ENCODE assay signal across 1 cellular context in genomic region chr2:151638188-151638933, GRCh38.
TF ChIP-seq lines count a peak whose summit lies in the region.

No MANE protein-coding gene starts in this region.

TF ChIP-seq in HepG2, 621 proteins besides CTCF, POLR2A, EP300 and RAD21 (continued from another document and continues in another):
- TF ChIP-seq ZNF597 (CRISPR knock-in tag; IDR thresholded peaks at IDR 0.05) (no peak), TIGD3 (CRISPR knock-in tag; IDR thresholded peaks at IDR 0.05; ENCODE audit: borderline replicate concordance) (no peak), THAP11 (CRISPR knock-in tag; IDR thresholded peaks at IDR 0.05) (peak; percentile 44; the same call in 1 of the 2 replicates), ZFP36 (IDR thresholded peaks at IDR 0.05; ENCODE audit: borderline replicate concordance, low read depth, low read length, partially characterized antibody) (peak; percentile 21), ZNF709 (CRISPR knock-in tag; IDR thresholded peaks at IDR 0.05) (peak; percentile 37; the same call in 1 of the 2 replicates), ZFP36L1 (CRISPR knock-in tag; IDR thresholded peaks at IDR 0.05) (peak; percentile 41; the same call in 1 of the 2 replicates), MYPOP (CRISPR knock-in tag; IDR thresholded peaks at IDR 0.05) (peak; percentile 57; the same call in 1 of the 2 replicates), ZNF609 (CRISPR knock-in tag; IDR thresholded peaks at IDR 0.05; ENCODE audit: borderline replicate concordance) (peak; percentile 84; the same call in 1 of the 2 replicates), ZNF598 (CRISPR knock-in tag; IDR thresholded peaks at IDR 0.05; ENCODE audit: borderline replicate concordance) (0 out of 2 replicates have a peak, but pooled peaks have one; percentile 45), IRF1 (CRISPR knock-in tag; IDR thresholded peaks at IDR 0.05; ENCODE audit: low read depth) (peak; percentile 98), ZNF839 (CRISPR knock-in tag; IDR thresholded peaks at IDR 0.05; ENCODE audit: borderline replicate concordance) (no peak), FOSL2 (CRISPR knock-in tag; IDR thresholded peaks at IDR 0.05) (0 out of 2 replicates have a peak, but pooled peaks have one; percentile 7), ZHX2 (IDR thresholded peaks at IDR 0.05; ENCODE audit: low read depth) (no peak), ZHX2 (CRISPR knock-in tag; IDR thresholded peaks at IDR 0.05; ENCODE audit: borderline replicate concordance) (no peak), POLR2AphosphoS5 (IDR thresholded peaks at IDR 0.05; ENCODE audit: low read depth, low read length) (no peak), ZSCAN21 (CRISPR knock-in tag; IDR thresholded peaks at IDR 0.05; ENCODE audit: borderline replicate concordance) (0 out of 2 replicates have a peak, but pooled peaks have one; percentile 45), SAP130 (CRISPR knock-in tag; IDR thresholded peaks at IDR 0.05; ENCODE audit: low read depth) (peak; percentile 82), AHDC1 (CRISPR knock-in tag; IDR thresholded peaks at IDR 0.05; ENCODE audit: borderline replicate concordance) (peak; percentile 74; the same call in 1 of the 2 replicates), NBN (conservative IDR thresholded peaks at IDR 0.05) (no peak), HMG20A (CRISPR knock-in tag; IDR thresholded peaks at IDR 0.05; ENCODE audit: borderline replicate concordance) (peak; percentile 39; the same call in 1 of the 2 replicates), MXI1 (IDR thresholded peaks at IDR 0.05; ENCODE audit: borderline replicate concordance, low read depth, low read length) (peak; percentile 81; the same call in 1 of the 3 replicates), ZNF629 (CRISPR knock-in tag; conservative IDR thresholded peaks at IDR 0.05) (0 out of 2 replicates have a peak, but pooled peaks have one; percentile 24), MED1 (CRISPR knock-in tag; IDR thresholded peaks at IDR 0.05) (0 out of 2 replicates have a peak, but pooled peaks have one; percentile 31), ZNF670 (CRISPR knock-in tag; IDR thresholded peaks at IDR 0.05; ENCODE audit: borderline replicate concordance) (peak; percentile 71; the same call in 1 of the 2 replicates), DPF2 (CRISPR knock-in tag; IDR thresholded peaks at IDR 0.05; ENCODE audit: borderline replicate concordance, low read depth) (peak; percentile 28; the same call in 1 of the 2 replicates), TBX2 (CRISPR knock-in tag; IDR thresholded peaks at IDR 0.05; ENCODE audit: borderline replicate concordance) (peak; percentile 64; the same call in 1 of the 2 replicates), CC2D1A (CRISPR knock-in tag; IDR thresholded peaks at IDR 0.05) (0 out of 2 replicates have a peak, but pooled peaks have one; percentile 46), KLF9 (CRISPR knock-in tag; IDR thresholded peaks at IDR 0.05; ENCODE audit: low read depth) (no peak), HOXA3 (CRISPR knock-in tag; IDR thresholded peaks at IDR 0.05) (0 out of 2 replicates have a peak, but pooled peaks have one; percentile 13), ZNF770 (CRISPR knock-in tag; IDR thresholded peaks at IDR 0.05) (0 out of 2 replicates have a peak, but pooled peaks have one; percentile 20)
